8 cellular contexts compared by ENCODE assay signal in the genomic region with DNA sequence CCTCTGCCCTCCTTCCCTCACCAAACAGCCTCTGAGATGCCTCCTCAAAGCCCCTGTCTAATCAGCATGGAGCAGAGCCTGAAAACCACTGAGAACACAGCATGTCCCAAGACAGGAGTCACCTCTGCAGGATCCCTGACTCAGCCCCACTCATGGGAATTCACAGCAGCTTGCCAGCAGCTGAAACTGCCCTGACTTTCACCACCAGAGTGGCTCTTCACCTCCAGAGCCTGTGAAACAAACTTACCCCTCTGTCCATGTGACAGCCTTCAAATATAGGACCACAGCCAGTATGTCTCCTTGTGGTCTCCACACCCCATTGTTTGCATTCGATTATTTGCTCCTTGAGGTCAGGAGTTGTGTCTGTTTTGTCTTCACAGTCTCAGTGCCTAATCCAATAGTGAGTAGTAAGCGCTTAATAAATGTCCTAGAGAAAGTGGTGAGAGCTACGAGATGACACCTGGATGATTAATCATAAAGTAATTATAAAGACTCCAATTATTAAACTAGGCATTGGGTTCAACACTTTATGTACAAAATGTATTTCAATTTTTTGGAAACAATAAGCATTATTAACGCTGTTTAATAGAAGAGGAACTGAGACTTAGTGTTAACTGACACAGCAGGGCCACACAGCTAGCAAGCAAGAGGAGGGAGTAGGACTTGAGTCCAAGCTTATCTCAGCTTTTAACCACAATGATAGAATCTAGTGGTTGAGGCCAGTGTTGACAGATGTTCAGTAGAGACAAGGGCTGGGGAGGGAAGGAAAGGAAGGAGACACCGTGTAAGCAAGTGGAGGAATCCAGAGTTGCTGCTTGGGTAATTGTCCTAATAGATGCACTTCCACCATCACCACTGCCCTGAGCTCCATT.
DNase-seq lines count a peak whose midpoint lies in the region; ATAC-seq and TF ChIP-seq lines count a peak whose summit lies in the region.

No MANE protein-coding gene starts in this region.

- H3K4me3 Mint-ChIP-seq in neural progenitor cell (no peak overlapping the region), MCF 10A (ENCODE audit: unreplicated experiment) (no peak overlapping the region)

- no peak overlapping the region for H3K9ac ChIP-seq in neural progenitor cell

- ATAC-seq in GM21723 (IDR thresholded peaks at IDR 0.05; ENCODE audit: unreplicated experiment), result peak; percentile 70

- no peaks in the 10 kb centered on the region for H4K20me1 ChIP-seq in neural progenitor cell (ENCODE audit: low read depth)

- H3K36me3 Mint-ChIP-seq in neural progenitor cell, result no peaks in the 10 kb centered on the region
- peaks cover 6% of the 10 kb centered on the region for H3K36me3 Mint-ChIP-seq in MCF 10A (ENCODE audit: insufficient read depth, unreplicated experiment)

- POLR2A ChIA-PET in MCF 10A (lab: Yijun Ruan, JAX), result no interaction called here

- no TSS peak for BruUV-seq in MCF 10A (replicated peaks; lab: Mats Ljungman, UMichigan)

- in situ Hi-C loops in GM13977 (cut with MboI; ENCODE audit: low pct_unique_long_range_greater_than_20kb, low sequenced_read_pairs, unreplicated experiment) (no loop called here), KBM-7 (cut with MboI; ENCODE audit: low pct_unique_long_range_greater_than_20kb, low sequenced_read_pairs) (no loop called here)

- H3K4me1 ChIP-seq in neural progenitor cell, result no peaks in the 10 kb centered on the region

- DNase-seq in GM13977 (ENCODE audit: low spot score) (peak; percentile 28), KBM-7 (peak; percentile 87), fibroblast of the aortic adventitia (ENCODE audit: low read depth) (peak; percentile 72), neural progenitor cell (ENCODE audit: low spot score) (no peak), MCF 10A (ENCODE audit: unreplicated experiment) (no peak), D341Med (ENCODE audit: low spot score) (no peak), H7 (no peak)

- no peaks in the 10 kb centered on the region for H3F3A ChIP-seq in neural progenitor cell (ENCODE audit: low read depth)

- no peak overlapping the region for H3K27ac ChIP-seq in neural progenitor cell

- H3K27me3 Mint-ChIP-seq in neural progenitor cell (ENCODE audit: insufficient read depth, low read depth), result no peaks in the 10 kb centered on the region
- H3K27me3 Mint-ChIP-seq in MCF 10A (ENCODE audit: insufficient read depth, unreplicated experiment), result no peaks in the 10 kb centered on the region

- no peak overlapping the region for H3K4me3 ChIP-seq in fibroblast of the aortic adventitia (ENCODE audit: low read depth, low read length)
- no peak overlapping the region for H3K4me3 ChIP-seq in neural progenitor cell
- H3K4me3 ChIP-seq in H7 (ENCODE audit: insufficient read depth, low read depth, low read length), result no peak overlapping the region

- H3K27ac Mint-ChIP-seq in neural progenitor cell (no peak overlapping the region), MCF 10A (ENCODE audit: low read depth, unreplicated experiment) (no peak overlapping the region)

- intact Hi-C loops in MCF 10A (cut with micrococcal nuclease), result no loop called here

- no peaks in the 10 kb centered on the region for H3K79me2 ChIP-seq in neural progenitor cell (ENCODE audit: low read depth)

- H3K9me3 Mint-ChIP-seq in neural progenitor cell, result no peaks in the 10 kb centered on the region
- H3K9me3 Mint-ChIP-seq in MCF 10A (ENCODE audit: unreplicated experiment), result no peaks in the 10 kb centered on the region

- no peaks in the 10 kb centered on the region for H3K27me3 ChIP-seq in neural progenitor cell
- H3K27me3 ChIP-seq in H7 (ENCODE audit: control insufficient read depth, insufficient read depth, low read length), result no peaks in the 10 kb centered on the region

- TF ChIP-seq CTCF in GM13977 (IDR thresholded peaks at IDR 0.05; ENCODE audit: extremely low read depth, insufficient read depth, missing control alignments) (no peak), fibroblast of the aortic adventitia (IDR thresholded peaks at IDR 0.05; ENCODE audit: insufficient read depth, low read length) (no peak), neural progenitor cell (IDR thresholded peaks at IDR 0.05) (no peak), MCF 10A (IDR thresholded peaks at IDR 0.05; ENCODE audit: unreplicated experiment) (no peak)

- H3K4me1 Mint-ChIP-seq in neural progenitor cell (peaks cover 4% of the 10 kb centered on the region), MCF 10A (ENCODE audit: insufficient read depth, unreplicated experiment) (peaks cover 1% of the 10 kb centered on the region)

- no peaks in the 10 kb centered on the region for H3K36me3 ChIP-seq in neural progenitor cell
- H3K36me3 ChIP-seq in H7 (replicated peaks; ENCODE audit: control insufficient read depth, insufficient read depth, low read length), result no peaks in the 10 kb centered on the region

- H3K9me3 ChIP-seq in neural progenitor cell (ENCODE audit: low read depth), result no peaks in the 10 kb centered on the region

- H2AFZ ChIP-seq in neural progenitor cell (replicated peaks), result no peak overlapping the region

- H3K4me2 ChIP-seq in neural progenitor cell, result no peak overlapping the region

- CTCF ChIA-PET in MCF 10A (lab: Yijun Ruan, JAX), result interaction anchor here (0.8 kb wide), 1 partner anchor 504 kb away, joined by 3 read pairs; no protein-coding TSS in a partner anchor

Comparison
In these comparisons a context has a peak if more than half of its experiments do, and no peak if none do; other contexts are left out.
1. DNase-seq: peak in GM13977 (single experiment), KBM-7 (single experiment) and fibroblast of the aortic adventitia (single experiment); none in neural progenitor cell (single experiment), MCF 10A (single experiment), D341Med (single experiment) and H7 (single experiment).